In the genomic region with DNA sequence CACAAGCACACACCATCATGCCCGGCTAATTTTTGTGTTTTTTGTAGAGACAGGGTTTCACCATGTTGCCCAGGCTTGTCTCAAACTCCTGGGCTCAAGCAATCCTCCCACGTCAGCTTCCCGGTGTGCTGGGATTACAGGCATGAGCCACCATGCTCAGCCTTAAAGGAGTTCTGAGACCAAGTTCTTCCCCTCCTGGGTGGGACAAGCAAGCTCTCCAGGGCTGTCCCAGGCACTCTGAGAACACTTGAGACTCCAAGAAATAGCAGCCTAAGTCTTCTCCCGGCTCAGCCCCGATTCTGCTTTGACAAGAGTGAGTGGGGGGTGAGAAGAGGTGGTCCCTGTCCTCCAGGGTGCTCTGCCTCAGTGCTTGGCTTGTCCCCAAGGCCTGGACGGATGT, we compare ENCODE assay signal across 29 cellular contexts.
A peak's percentile ranks its signal among the peaks of the same experiment; 100 is the strongest.
DNase-seq lines count a peak whose midpoint lies in the region; ATAC-seq and TF ChIP-seq lines count a peak whose summit lies in the region.
"Had no signal": no experiment of that assay in that cellular context is flagged by ENCODE, and none has a peak within 500 bp of the region (broad histone marks: within the 10 kb centered on the region; RNA-seq: fewer than 3 reads in every experiment).

No MANE protein-coding gene starts in this region.

- H3K27ac ChIP-seq in mammary epithelial cell (ENCODE audit: insufficient read depth, low read depth, low read length) (no peak overlapping the region), neuronal stem cell (replicated peaks; ENCODE audit: low read length) (no peak overlapping the region)
- H3K27ac ChIP-seq: BLaER1 treated with 17β-estradiol and CSF1 and Interleukin-3, amounts not matched to agents 10 nM and 100 nM; SJCRH30 had no signal

- ATAC-seq in GM21515 (IDR thresholded peaks at IDR 0.05; ENCODE audit: unreplicated experiment) (no peak), HG03045 (IDR thresholded peaks at IDR 0.05; ENCODE audit: unreplicated experiment) (no peak)
- ATAC-seq: CD8-positive, alpha-beta T cell; GM12878; PC-3; Right ventricle myocardium inferior; SK-N-SH treated with all-trans-retinoic acid at 6 μM for 48 hours had no signal

- H2AFZ ChIP-seq in mammary epithelial cell (ENCODE audit: low read depth, low read length) = peak overlapping the region; percentile 83
- no peak overlapping the region for H2AFZ ChIP-seq in neuronal stem cell (ENCODE audit: low read length)

- H3K36me3 ChIP-seq in Caco-2 (ENCODE audit: control insufficient read depth, insufficient read depth, low read length) = no peaks in the 10 kb centered on the region
- H3K36me3 ChIP-seq in mammary epithelial cell (ENCODE audit: insufficient read depth, low read length) = no peaks in the 10 kb centered on the region
- H3K36me3 ChIP-seq in neuronal stem cell (replicated peaks in 1 of 2; ENCODE audit: control insufficient read depth in 2 of 2, insufficient read depth in 2 of 2, low read length in 2 of 2) = no peaks in the 10 kb centered on the region
- H3K36me3 ChIP-seq: BLaER1 treated with 17β-estradiol and CSF1 and Interleukin-3, amounts not matched to agents 10 nM and 100 nM; SJCRH30 had no signal

- H3K9me3 ChIP-seq in Caco-2 (no peaks in the 10 kb centered on the region), mammary epithelial cell (replicated peaks; ENCODE audit: insufficient read depth, low read length) (no peaks in the 10 kb centered on the region), neuronal stem cell (replicated peaks in 1 of 2; ENCODE audit: control insufficient read depth in 2 of 2, insufficient read depth in 1 of 2, low read depth in 1 of 2, low read length in 2 of 2) (no peaks in the 10 kb centered on the region)
- H3K9me3 ChIP-seq: BLaER1 treated with 17β-estradiol and CSF1 and Interleukin-3, amounts not matched to agents 10 nM and 100 nM; SJCRH30 had no signal

- H4K91ac ChIP-seq in neuronal stem cell (ENCODE audit: low read depth, low read length, poor library complexity) = no peak overlapping the region

- in situ Hi-C loops in mammary epithelial cell (cut with MboI; ENCODE audit: low sequenced_read_pairs in 2 of 2) = no loop called here

- H3K4me3 ChIP-seq in Caco-2 (ENCODE audit: low read depth, low read length) = no peak overlapping the region
- H3K4me3 ChIP-seq in mammary epithelial cell (replicated peaks in 1 of 3; ENCODE audit: insufficient read depth in 1 of 3, low read depth in 2 of 3, low read length in 3 of 3) = no peak overlapping the region
- H3K4me3 ChIP-seq in neuronal stem cell (ENCODE audit: low read length in 2 of 2) = no peak overlapping the region
- H3K4me3 ChIP-seq: BLaER1 treated with 17β-estradiol and CSF1 and Interleukin-3, amounts not matched to agents 10 nM and 100 nM; GM12878; SJCRH30 had no signal

- H3K9ac ChIP-seq in mammary epithelial cell (ENCODE audit: insufficient read depth, low read length) = no peak overlapping the region
- H3K9ac ChIP-seq in neuronal stem cell (ENCODE audit: low read depth, low read length, poor library complexity) = no peak overlapping the region
- H3K9ac ChIP-seq: BLaER1 treated with 17β-estradiol and CSF1 and Interleukin-3, amounts not matched to agents 10 nM and 100 nM had no signal

- H3K4me1 Mint-ChIP-seq in Caco-2 (ENCODE audit: low read depth, unreplicated experiment) (peaks cover 9% of the 10 kb centered on the region), CD14-positive monocyte (no peaks in the 10 kb centered on the region)
- H3K4me1 Mint-ChIP-seq: IgD-negative memory B cell had no signal

- 6% methylated on average over 4 of the region's 6 CpGs for WGBS in mammary epithelial cell (ENCODE audit: low coverage, missing lambda C conversion rate)
- WGBS in neuronal stem cell (ENCODE audit: extremely low coverage in 2 of 2, insufficient read length in 2 of 2, insufficient replicate concordance in 1 of 2), 2 donors = no CpG with 5 or more reads among the region's 6 CpGs

- POLR2A ChIA-PET in Caco-2 (lab: Charles Lee) = no interaction called here

- H2BK15ac ChIP-seq in neuronal stem cell (ENCODE audit: low read length) = no peak overlapping the region

- dilution Hi-C loops in mammary epithelial cell (cut with HindIII; ENCODE audit: low sequenced_read_pairs) = no loop called here

- no peak overlapping the region for H3K14ac ChIP-seq in neuronal stem cell (ENCODE audit: low read length)

- H3K27me3 Mint-ChIP-seq in Caco-2 (ENCODE audit: insufficient read depth, unreplicated experiment) = no peaks in the 10 kb centered on the region
- H3K27me3 Mint-ChIP-seq in CD14-positive monocyte (ENCODE audit: low read depth in 3 of 3) = peaks cover 2 to 7% (median 3%) of the 10 kb centered on the region in 3 donors

- H3K4me1 ChIP-seq in Caco-2 = peaks cover 29% of the 10 kb centered on the region
- peaks cover 3% of the 10 kb centered on the region for H3K4me1 ChIP-seq in mammary epithelial cell (ENCODE audit: insufficient read depth, low read length)
- no peaks in the 10 kb centered on the region for H3K4me1 ChIP-seq in neuronal stem cell (ENCODE audit: control insufficient read depth in 2 of 2, insufficient read depth in 1 of 2, low read depth in 1 of 2, low read length in 2 of 2)
- H3K4me1 ChIP-seq: BLaER1 treated with 17β-estradiol and CSF1 and Interleukin-3, amounts not matched to agents 10 nM and 100 nM; SJCRH30 had no signal

- no TSS peak for BruUV-seq in Caco-2 (replicated peaks; lab: Mats Ljungman, UMichigan)
- no TSS peak for BruUV-seq in mammary epithelial cell (replicated peaks; lab: Mats Ljungman, UMichigan)

- no peaks in the 10 kb centered on the region for H3K79me2 ChIP-seq in mammary epithelial cell (ENCODE audit: insufficient read depth, low read length)

- no peak overlapping the region for H3K4ac ChIP-seq in neuronal stem cell (ENCODE audit: low read length)

- no peaks in the 10 kb centered on the region for H3K79me1 ChIP-seq in neuronal stem cell (ENCODE audit: low read depth, low read length)

- no peak for TF ChIP-seq CTCF in Caco-2 (IDR thresholded peaks at IDR 0.05; ENCODE audit: insufficient read depth in 1 of 2, low read depth in 1 of 2, low read length in 1 of 2, severe bottlenecking in 1 of 2, unreplicated experiment in 1 of 2)
- no peak for TF ChIP-seq CTCF in mammary epithelial cell (conservative IDR thresholded peaks at IDR 0.05 in 1 of 2, IDR thresholded peaks at IDR 0.05 in 1 of 2; ENCODE audit: extremely low read depth in 1 of 2, insufficient read depth in 1 of 2, low read depth in 1 of 2, low read length in 2 of 2)
- TF ChIP-seq CTCF in CD14-positive monocyte (IDR thresholded peaks at IDR 0.05) = no peak

- DNase-seq in Caco-2 (no peak), mammary epithelial cell (no peak), islet precursor cell (peak; percentile 84), neuronal stem cell (ENCODE audit: low spot score) (no peak), CD14-positive monocyte (ENCODE audit: low spot score) (no peak), NCI-H748 treated with DMSO at 0.1 percent for 48 hours (lab: John Stamatoyannopoulos, UW) (no peak)
- DNase-seq: AML-193; CD8-positive, alpha-beta T cell; DMS 273 treated with DMSO at 0.1 percent for 48 hours; DMS79; EL; GDM1; NCI-H1092; NCI-H1417 treated with DMSO at 0.1 percent for 48 hours; NCI-H1694 treated with DMSO at 0.1 percent for 48 hours; NCI-H2081; NCI-H2171 treated with DMSO at 0.1 percent for 48 hours; NCI-H345; NCI-H524; NCI-H774; PC-3; SJCRH30 had no signal

- H3K18ac ChIP-seq in neuronal stem cell (ENCODE audit: low read length) = no peak overlapping the region

- H2BK12ac ChIP-seq in neuronal stem cell (ENCODE audit: low read length) = no peak overlapping the region

- H2BK120ac ChIP-seq in neuronal stem cell (ENCODE audit: low read depth, low read length) = no peak overlapping the region

- H2BK5ac ChIP-seq in neuronal stem cell (ENCODE audit: low read length) = no peak overlapping the region

- H3K36me3 Mint-ChIP-seq in Caco-2 (ENCODE audit: insufficient read depth, unreplicated experiment) (no peaks in the 10 kb centered on the region), CD14-positive monocyte (no peaks in the 10 kb centered on the region)
- H3K36me3 Mint-ChIP-seq: CD8-positive, alpha-beta T cell; IgD-negative memory B cell had no signal

- intact Hi-C loops in Caco-2 (cut with micrococcal nuclease; ENCODE audit: unreplicated experiment) (no loop called here), mammary epithelial cell (cut with micrococcal nuclease) (no loop called here), CD14-positive monocyte (cut with micrococcal nuclease) (no loop called here)

- H4K8ac ChIP-seq in neuronal stem cell (ENCODE audit: low read depth, low read length) = no peak overlapping the region

- H3K9me3 Mint-ChIP-seq in Caco-2 (ENCODE audit: unreplicated experiment) = no peaks in the 10 kb centered on the region
- H3K9me3 Mint-ChIP-seq in CD14-positive monocyte = no peaks in the 10 kb centered on the region
- H3K9me3 Mint-ChIP-seq: CD8-positive, alpha-beta T cell; IgD-negative memory B cell had no signal

- no peak overlapping the region for H3K4me3 Mint-ChIP-seq in Caco-2 (ENCODE audit: unreplicated experiment)
- no peak overlapping the region for H3K4me3 Mint-ChIP-seq in CD14-positive monocyte
- H3K4me3 Mint-ChIP-seq: CD8-positive, alpha-beta T cell; IgD-negative memory B cell had no signal

- CTCF ChIA-PET in Caco-2 (lab: Charles Lee) = no interaction called here
- CTCF ChIA-PET in mammary epithelial cell (lab: Charles Lee; ENCODE audit: low non-redundant PET) = no interaction called here

- H3K23ac ChIP-seq in neuronal stem cell (ENCODE audit: low read depth, low read length, poor library complexity) = peak overlapping the region; percentile 57

- no peak overlapping the region for H3K4me2 ChIP-seq in mammary epithelial cell (ENCODE audit: insufficient read depth, low read depth, low read length)
- no peak overlapping the region for H3K4me2 ChIP-seq in neuronal stem cell (ENCODE audit: insufficient read depth, low read length, poor library complexity, severe bottlenecking)
- H3K4me2 ChIP-seq: BLaER1 treated with 17β-estradiol and CSF1 and Interleukin-3, amounts not matched to agents 10 nM and 100 nM had no signal

- no peak overlapping the region for H2AK5ac ChIP-seq in neuronal stem cell (ENCODE audit: low read depth, low read length)

- H3K27ac Mint-ChIP-seq in Caco-2 (ENCODE audit: unreplicated experiment) (peak overlapping the region; percentile 19), CD14-positive monocyte (no peak overlapping the region)
- H3K27ac Mint-ChIP-seq: CD8-positive, alpha-beta T cell; IgD-negative memory B cell had no signal

- no peaks in the 10 kb centered on the region for H3K27me3 ChIP-seq in Caco-2 (replicated peaks; ENCODE audit: control insufficient read depth, insufficient read depth, low read length)
- H3K27me3 ChIP-seq in mammary epithelial cell (ENCODE audit: insufficient read depth, low read length) = no peaks in the 10 kb centered on the region
- H3K27me3 ChIP-seq in neuronal stem cell (ENCODE audit: control insufficient read depth in 3 of 3, insufficient read depth in 3 of 3, low read depth in 1 of 3, low read length in 3 of 3) = peaks cover 0 to 8% (median 3%) of the 10 kb centered on the region in 3 experiments
- H3K27me3 ChIP-seq: BLaER1 treated with 17β-estradiol and CSF1 and Interleukin-3, amounts not matched to agents 10 nM and 100 nM; SJCRH30 had no signal

- no peaks in the 10 kb centered on the region for H4K20me1 ChIP-seq in mammary epithelial cell (ENCODE audit: insufficient read depth, low read length)
- H4K20me1 ChIP-seq: BLaER1 treated with 17β-estradiol and CSF1 and Interleukin-3, amounts not matched to agents 10 nM and 100 nM had no signal
